Comparison of ENCODE assay signal across 1 cellular context in the genomic region with DNA sequence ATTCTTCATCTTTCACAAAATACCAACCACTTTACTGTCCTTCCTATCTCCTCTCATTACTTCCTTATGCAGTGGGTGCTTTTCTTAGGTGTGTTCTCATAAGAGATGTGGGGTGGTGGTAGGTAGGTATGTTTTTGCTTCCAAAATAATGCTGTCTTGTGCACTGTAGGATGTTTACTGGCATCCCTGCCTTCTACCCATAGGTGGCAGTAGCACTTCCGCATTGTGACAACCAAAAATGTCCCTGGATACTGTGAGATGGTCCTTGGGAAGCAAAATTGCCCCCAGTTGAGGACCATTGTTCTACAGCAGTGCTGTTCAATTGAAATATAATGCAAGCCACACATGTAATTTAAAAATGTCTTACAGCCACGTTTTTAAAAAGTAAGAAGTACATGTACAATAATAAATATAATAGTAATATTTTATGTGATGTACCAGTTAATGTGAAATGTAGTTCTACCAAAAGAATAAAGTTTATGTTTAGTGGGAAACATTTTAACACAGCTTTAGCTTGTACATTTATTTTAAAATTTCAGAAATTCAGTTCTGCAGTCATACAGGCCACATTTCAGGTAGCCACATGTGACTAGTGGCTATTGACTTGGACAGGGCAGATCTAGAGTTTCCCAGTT.
TF ChIP-seq lines count a peak whose summit lies in the region.

No MANE protein-coding gene starts in this region.

TF ChIP-seq in HEK293, 187 proteins besides CTCF, POLR2A, EP300 and RAD21 (continued from another document):
- TF ChIP-seq, protein P1, sequence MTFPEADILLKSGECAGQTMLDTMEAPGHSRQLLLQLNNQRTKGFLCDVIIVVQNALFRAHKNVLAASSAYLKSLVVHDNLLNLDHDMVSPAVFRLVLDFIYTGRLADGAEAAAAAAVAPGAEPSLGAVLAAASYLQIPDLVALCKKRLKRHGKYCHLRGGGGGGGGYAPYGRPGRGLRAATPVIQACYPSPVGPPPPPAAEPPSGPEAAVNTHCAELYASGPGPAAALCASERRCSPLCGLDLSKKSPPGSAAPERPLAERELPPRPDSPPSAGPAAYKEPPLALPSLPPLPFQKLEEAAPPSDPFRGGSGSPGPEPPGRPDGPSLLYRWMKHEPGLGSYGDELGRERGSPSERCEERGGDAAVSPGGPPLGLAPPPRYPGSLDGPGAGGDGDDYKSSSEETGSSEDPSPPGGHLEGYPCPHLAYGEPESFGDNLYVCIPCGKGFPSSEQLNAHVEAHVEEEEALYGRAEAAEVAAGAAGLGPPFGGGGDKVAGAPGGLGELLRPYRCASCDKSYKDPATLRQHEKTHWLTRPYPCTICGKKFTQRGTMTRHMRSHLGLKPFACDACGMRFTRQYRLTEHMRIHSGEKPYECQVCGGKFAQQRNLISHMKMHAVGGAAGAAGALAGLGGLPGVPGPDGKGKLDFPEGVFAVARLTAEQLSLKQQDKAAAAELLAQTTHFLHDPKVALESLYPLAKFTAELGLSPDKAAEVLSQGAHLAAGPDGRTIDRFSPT (tag by site-specific recombination; IDR thresholded peaks at IDR 0.05) = no peak
- no peak for TF ChIP-seq KLF7 (tag by site-specific recombination; IDR thresholded peaks at IDR 0.05; ENCODE audit: borderline replicate concordance)
- TF ChIP-seq ZNF624 (tag by site-specific recombination; IDR thresholded peaks at IDR 0.05) = no peak
- no peak for TF ChIP-seq ZNF155 (tag by site-specific recombination; IDR thresholded peaks at IDR 0.05)
- 0 out of 2 replicates have a peak, but pooled peaks have one; percentile 27 for TF ChIP-seq ZNF654 (tag by site-specific recombination; IDR thresholded peaks at IDR 0.05; ENCODE audit: low read depth)
- no peak for TF ChIP-seq ZNF211 (tag by site-specific recombination; IDR thresholded peaks at IDR 0.05; ENCODE audit: low read depth)
- TF ChIP-seq ZNF660 (tag by site-specific recombination; IDR thresholded peaks at IDR 0.05) = 0 out of 2 replicates have a peak, but pooled peaks have one; percentile 34
- TF ChIP-seq ZNF274 (IDR thresholded peaks at IDR 0.05; ENCODE audit: low read length) = no peak
- no peak for TF ChIP-seq ZNF274 (tag by site-specific recombination; IDR thresholded peaks at IDR 0.05; ENCODE audit: borderline replicate concordance)
- TF ChIP-seq ZNF23 (tag by site-specific recombination; IDR thresholded peaks at IDR 0.05; ENCODE audit: borderline replicate concordance) = no peak
- TF ChIP-seq, protein P2, sequence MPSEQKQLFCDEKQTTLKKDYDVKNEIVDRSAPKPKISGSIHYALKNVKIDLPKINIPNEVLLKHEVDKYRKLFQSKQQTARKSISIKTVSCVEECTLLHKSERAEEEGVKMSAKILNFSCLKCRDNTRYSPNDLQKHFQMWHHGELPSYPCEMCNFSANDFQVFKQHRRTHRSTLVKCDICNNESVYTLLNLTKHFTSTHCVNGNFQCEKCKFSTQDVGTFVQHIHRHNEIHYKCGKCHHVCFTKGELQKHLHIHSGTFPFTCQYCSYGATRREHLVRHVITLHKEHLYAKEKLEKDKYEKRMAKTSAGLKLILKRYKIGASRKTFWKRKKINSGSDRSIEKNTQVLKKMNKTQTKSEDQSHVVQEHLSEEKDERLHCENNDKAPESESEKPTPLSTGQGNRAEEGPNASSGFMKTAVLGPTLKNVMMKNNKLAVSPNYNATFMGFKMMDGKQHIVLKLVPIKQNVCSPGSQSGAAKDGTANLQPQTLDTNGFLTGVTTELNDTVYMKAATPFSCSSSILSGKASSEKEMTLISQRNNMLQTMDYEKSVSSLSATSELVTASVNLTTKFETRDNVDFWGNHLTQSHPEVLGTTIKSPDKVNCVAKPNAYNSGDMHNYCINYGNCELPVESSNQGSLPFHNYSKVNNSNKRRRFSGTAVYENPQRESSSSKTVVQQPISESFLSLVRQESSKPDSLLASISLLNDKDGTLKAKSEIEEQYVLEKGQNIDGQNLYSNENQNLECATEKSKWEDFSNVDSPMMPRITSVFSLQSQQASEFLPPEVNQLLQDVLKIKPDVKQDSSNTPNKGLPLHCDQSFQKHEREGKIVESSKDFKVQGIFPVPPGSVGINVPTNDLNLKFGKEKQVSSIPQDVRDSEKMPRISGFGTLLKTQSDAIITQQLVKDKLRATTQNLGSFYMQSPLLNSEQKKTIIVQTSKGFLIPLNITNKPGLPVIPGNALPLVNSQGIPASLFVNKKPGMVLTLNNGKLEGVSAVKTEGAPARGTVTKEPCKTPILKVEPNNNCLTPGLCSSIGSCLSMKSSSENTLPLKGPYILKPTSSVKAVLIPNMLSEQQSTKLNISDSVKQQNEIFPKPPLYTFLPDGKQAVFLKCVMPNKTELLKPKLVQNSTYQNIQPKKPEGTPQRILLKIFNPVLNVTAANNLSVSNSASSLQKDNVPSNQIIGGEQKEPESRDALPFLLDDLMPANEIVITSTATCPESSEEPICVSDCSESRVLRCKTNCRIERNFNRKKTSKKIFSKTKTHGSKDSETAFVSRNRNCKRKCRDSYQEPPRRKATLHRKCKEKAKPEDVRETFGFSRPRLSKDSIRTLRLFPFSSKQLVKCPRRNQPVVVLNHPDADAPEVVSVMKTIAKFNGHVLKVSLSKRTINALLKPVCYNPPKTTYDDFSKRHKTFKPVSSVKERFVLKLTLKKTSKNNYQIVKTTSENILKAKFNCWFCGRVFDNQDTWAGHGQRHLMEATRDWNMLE (tag by site-specific recombination; conservative IDR thresholded peaks at IDR 0.05; ENCODE audit: low read depth) = no peak
- no peak for TF ChIP-seq ZSCAN16 (tag by site-specific recombination; IDR thresholded peaks at IDR 0.05)
TF ChIP-seq in HEK293: peak in this region for 2.
